In genomic region chr2:113176696-113177355, GRCh38 we compare ENCODE assay signal across 1 cellular context.
TF ChIP-seq lines count a peak whose summit lies in the region.

No MANE protein-coding gene starts in this region.

TF ChIP-seq in GM12878, 131 proteins besides CTCF, POLR2A, EP300 and RAD21:
- no peak for TF ChIP-seq SMC3 (IDR thresholded peaks at IDR 0.05; ENCODE audit: borderline replicate concordance, low read length)
- TF ChIP-seq CHD2 (IDR thresholded peaks at IDR 0.05; ENCODE audit: borderline replicate concordance, low read depth, low read length), result no peak
- TF ChIP-seq SREBF2 (IDR thresholded peaks at IDR 0.05; ENCODE audit: low read length), result no peak
- TF ChIP-seq HDAC6 (IDR thresholded peaks at IDR 0.05; ENCODE audit: unreplicated experiment), result no peak
- TF ChIP-seq, protein P1, sequence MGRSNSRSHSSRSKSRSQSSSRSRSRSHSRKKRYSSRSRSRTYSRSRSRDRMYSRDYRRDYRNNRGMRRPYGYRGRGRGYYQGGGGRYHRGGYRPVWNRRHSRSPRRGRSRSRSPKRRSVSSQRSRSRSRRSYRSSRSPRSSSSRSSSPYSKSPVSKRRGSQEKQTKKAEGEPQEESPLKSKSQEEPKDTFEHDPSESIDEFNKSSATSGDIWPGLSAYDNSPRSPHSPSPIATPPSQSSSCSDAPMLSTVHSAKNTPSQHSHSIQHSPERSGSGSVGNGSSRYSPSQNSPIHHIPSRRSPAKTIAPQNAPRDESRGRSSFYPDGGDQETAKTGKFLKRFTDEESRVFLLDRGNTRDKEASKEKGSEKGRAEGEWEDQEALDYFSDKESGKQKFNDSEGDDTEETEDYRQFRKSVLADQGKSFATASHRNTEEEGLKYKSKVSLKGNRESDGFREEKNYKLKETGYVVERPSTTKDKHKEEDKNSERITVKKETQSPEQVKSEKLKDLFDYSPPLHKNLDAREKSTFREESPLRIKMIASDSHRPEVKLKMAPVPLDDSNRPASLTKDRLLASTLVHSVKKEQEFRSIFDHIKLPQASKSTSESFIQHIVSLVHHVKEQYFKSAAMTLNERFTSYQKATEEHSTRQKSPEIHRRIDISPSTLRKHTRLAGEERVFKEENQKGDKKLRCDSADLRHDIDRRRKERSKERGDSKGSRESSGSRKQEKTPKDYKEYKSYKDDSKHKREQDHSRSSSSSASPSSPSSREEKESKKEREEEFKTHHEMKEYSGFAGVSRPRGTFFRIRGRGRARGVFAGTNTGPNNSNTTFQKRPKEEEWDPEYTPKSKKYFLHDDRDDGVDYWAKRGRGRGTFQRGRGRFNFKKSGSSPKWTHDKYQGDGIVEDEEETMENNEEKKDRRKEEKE (IDR thresholded peaks at IDR 0.05), result no peak
- no peak for TF ChIP-seq NFIC (IDR thresholded peaks at IDR 0.05; ENCODE audit: low read depth, low read length)
- no peak for TF ChIP-seq RBBP5 (conservative IDR thresholded peaks at IDR 0.05)
- TF ChIP-seq DPF2 (IDR thresholded peaks at IDR 0.05), result no peak
- no peak for TF ChIP-seq ETV6 (conservative IDR thresholded peaks at IDR 0.05 in 1 of 2, IDR thresholded peaks at IDR 0.05 in 1 of 2; ENCODE audit: borderline replicate concordance in 1 of 2, low read depth in 1 of 2)
- no peak for TF ChIP-seq ZNF384 (IDR thresholded peaks at IDR 0.05; ENCODE audit: borderline replicate concordance, low read depth, low read length)
- TF ChIP-seq SUZ12 (IDR thresholded peaks at IDR 0.05; ENCODE audit: unreplicated experiment), result no peak
- TF ChIP-seq FOS (IDR thresholded peaks at IDR 0.05; ENCODE audit: borderline replicate concordance, extremely low read depth, insufficient read length), result no peak
- no peak for TF ChIP-seq ZNF207 (IDR thresholded peaks at IDR 0.05; ENCODE audit: borderline replicate concordance)
- no peak for TF ChIP-seq RAD51 (IDR thresholded peaks at IDR 0.05)
- TF ChIP-seq SMAD5 (IDR thresholded peaks at IDR 0.05; ENCODE audit: low read depth), result no peak
- no peak for TF ChIP-seq YBX1 (IDR thresholded peaks at IDR 0.05)
- TF ChIP-seq RELB (IDR thresholded peaks at IDR 0.05; ENCODE audit: low read depth), result no peak
- no peak for TF ChIP-seq RELA (IDR thresholded peaks at IDR 0.05; ENCODE audit: borderline replicate concordance, partially characterized antibody)
